In the genomic region with DNA sequence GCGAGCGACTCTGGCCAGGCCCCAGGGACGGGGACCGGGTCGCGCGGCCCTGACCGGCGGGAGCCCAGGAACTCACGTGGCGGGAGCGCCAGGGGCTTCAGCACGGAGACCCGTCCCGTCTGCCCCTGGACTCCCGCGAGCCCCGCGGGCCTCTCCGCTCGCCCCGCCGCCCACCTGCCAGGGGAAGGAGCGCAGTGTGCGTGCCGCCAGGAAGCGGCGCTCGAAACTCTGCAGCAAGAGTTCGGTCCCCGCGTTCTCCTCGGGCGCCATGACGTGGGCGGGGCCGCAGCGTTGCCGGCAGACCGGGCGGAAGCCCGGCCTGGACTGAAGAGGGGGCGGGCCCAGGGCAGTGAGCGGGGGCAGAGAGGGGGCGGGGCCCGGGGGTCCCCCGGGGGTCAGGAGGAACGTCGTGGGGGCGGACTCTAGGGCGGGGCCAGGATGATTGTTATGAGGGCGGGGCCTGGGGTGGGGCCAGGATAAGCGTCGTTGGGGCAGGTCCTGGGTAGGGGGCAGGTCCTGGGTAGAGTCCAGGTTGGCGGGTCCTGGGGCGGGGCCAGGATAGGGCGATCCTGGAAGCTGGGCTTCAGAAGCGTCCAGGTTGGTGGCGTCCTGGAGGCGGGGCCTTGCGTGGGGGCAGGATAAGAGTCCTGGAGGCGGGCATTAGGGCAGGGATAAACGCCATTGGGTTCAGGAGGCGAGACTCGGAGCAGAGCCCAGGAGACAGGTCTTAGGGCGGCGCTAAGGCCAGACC, we compare ENCODE assay signal across 8 cellular contexts. TPM values are rescaled to one million over a fixed set of nuclear protein-coding genes. Genes with fewer than 3 reads are reported as not detected.
DNase-seq lines count a peak whose midpoint lies in the region; ATAC-seq and TF ChIP-seq lines count a peak whose summit lies in the region.
"Not testable (repeated sequence)": the region's sequence is repeated elsewhere in the genome, so short reads cannot be mapped to it uniquely, and the experiment has no call there.

A gene with protein sequence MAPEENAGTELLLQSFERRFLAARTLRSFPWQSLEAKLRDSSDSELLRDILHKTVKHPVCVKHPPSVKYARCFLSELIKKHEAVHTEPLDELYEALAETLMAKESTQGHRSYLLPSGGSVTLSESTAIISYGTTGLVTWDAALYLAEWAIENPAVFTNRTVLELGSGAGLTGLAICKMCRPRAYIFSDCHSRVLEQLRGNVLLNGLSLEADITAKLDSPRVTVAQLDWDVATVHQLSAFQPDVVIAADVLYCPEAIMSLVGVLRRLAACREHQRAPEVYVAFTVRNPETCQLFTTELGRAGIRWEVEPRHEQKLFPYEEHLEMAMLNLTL (minus strand): TSS at position 326 of the 751 bp plus-strand sequence. CDS start 56 bp downstream, at position 270.

- not testable (repeated sequence) for H3K9me3 Mint-ChIP-seq in activated naive CD8-positive, alpha-beta T cell (ENCODE audit: low read depth)

- DNase-seq in GM04503 (ENCODE audit: low read depth) (peak; percentile 96), NCI-H1092 treated with DMSO at 0.1 percent for 48 hours (lab: John Stamatoyannopoulos, UW) (peak; percentile 99), glomerular visceral epithelial cell (ENCODE audit: extremely low spot score) (peak; percentile 99), omental fat pad (ENCODE audit: low spot score) (peak; percentile 95)

- peak within 1 kb of the TSS; percentile 93 for H3K4me3 Mint-ChIP-seq in activated naive CD8-positive, alpha-beta T cell

- H3K27me3 Mint-ChIP-seq in activated naive CD8-positive, alpha-beta T cell: not testable (repeated sequence)

- not testable (repeated sequence) for TF ChIP-seq CTCF in omental fat pad (IDR thresholded peaks at IDR 0.05)

- peak within 1 kb of the TSS; percentile 52 for H3K27ac ChIP-seq in temporal lobe (ENCODE audit: low read depth, low read length)

- ATAC-seq in HG02610 (IDR thresholded peaks at IDR 0.05; ENCODE audit: unreplicated experiment): peak; percentile 97
- ATAC-seq in SK-N-SH treated with all-trans-retinoic acid at 6 μM for 48 hours: peak; percentile 99
- ATAC-seq in omental fat pad (ENCODE audit: low FRiP score): peak; percentile 100

- not testable (repeated sequence) for H3K36me3 Mint-ChIP-seq in activated naive CD8-positive, alpha-beta T cell

- H3K4me1 Mint-ChIP-seq in activated naive CD8-positive, alpha-beta T cell (ENCODE audit: low read depth): peaks cover 23% of the 10 kb centered on the region

- H3K27ac Mint-ChIP-seq in activated naive CD8-positive, alpha-beta T cell: peak within 1 kb of the TSS; percentile 95

RNA-seq across cellular contexts. Expression of the gene that starts here (rescaled TPM):
- total RNA-seq in omental fat pad (10 to 100 TPM in 2 of 4 donors, 1 to 10 TPM in 2; 6.3 to 12.2 (median 8.6) TPM), temporal lobe (4.4 TPM)

Comparison
In these comparisons a context has a peak if more than half of its experiments do, and no peak if none do; other contexts are left out.
1. Peak in every context shown above with its lines: DNase-seq, ATAC-seq and H3K27ac ChIP-seq.